ENCODE assay signal across 8 cellular contexts in the genomic region with DNA sequence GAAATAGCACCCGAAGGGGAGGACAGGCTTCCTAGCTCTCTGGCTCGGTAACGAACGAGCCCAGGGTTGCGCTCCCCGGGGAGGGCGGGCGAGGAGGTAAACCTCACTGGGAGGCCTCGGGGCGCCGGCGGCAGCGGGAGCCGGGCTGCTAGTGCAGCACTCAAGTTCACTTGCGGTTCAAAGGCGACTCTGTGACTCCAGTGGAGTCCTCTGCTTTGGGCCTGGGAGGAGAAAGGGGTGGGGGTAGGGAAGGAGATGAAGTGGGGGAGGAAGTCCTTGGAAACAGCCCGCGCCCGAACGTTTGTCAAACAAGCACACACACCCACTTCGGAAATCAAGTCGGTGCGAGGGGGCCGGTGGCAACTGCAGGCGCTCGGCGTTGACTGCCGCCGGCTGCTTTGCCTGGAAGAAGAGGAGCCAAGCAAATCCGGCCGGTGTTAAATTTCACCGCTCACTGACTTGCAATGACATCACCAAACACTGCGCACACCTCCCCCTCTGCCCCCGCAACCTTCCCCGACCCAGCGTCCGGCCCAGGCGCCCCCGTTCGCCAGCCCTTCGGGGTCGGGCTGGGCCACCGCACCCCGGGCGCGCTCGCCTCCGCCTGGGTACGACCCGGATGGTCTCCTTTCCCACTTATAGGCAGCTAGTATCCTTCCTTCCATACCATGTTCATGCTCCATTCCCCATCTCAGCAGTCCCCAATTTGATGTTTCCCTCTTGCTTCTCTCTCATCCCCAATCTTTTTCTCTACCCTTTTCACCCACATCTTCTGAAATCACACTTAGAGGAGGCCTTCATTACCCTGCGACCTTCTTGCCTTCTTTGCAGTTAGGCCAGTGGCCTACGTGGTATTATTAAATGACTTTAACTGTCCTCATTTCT. TPM values are rescaled to one million over a fixed set of nuclear protein-coding genes. Genes with fewer than 3 reads are reported as not detected.
A peak's percentile ranks its signal among the peaks of the same experiment; 100 is the strongest.
DNase-seq lines count a peak whose midpoint lies in the region; ATAC-seq and TF ChIP-seq lines count a peak whose summit lies in the region.

A gene (minus strand): TSS at position 202 of the 885 bp plus-strand sequence. CDS start 376 bp downstream, outside the sequence.

- peaks cover 8% of the 10 kb centered on the region; the same call in 1 of the 2 replicates for H3K9me3 ChIP-seq in AG04450 (ENCODE audit: control insufficient read depth, insufficient read depth, low read length)

- peaks cover 26% of the 10 kb centered on the region for H3K4me1 Mint-ChIP-seq in nephron progenitor cell

- H3K27me3 ChIP-seq in AG04450 (ENCODE audit: control insufficient read depth, insufficient read depth, low read length): no peaks in the 10 kb centered on the region

- H3K4me3 Mint-ChIP-seq in nephron progenitor cell: peak within 1 kb of the TSS; percentile 87

- peaks cover 78% of the 10 kb centered on the region for H3K27me3 Mint-ChIP-seq in nephron progenitor cell (ENCODE audit: low read depth, poor library complexity)

- no peak for TF ChIP-seq CTCF in AG04450 (IDR thresholded peaks at IDR 0.05; ENCODE audit: low read depth, low read length)
- no peak for TF ChIP-seq CTCF in foreskin fibroblast (IDR thresholded peaks at IDR 0.05; ENCODE audit: low read depth, low read length)
- TF ChIP-seq CTCF in nephron progenitor cell (IDR thresholded peaks at IDR 0.05): no peak

- H3K36me3 Mint-ChIP-seq in nephron progenitor cell (ENCODE audit: low read depth): no peaks in the 10 kb centered on the region

- POLR2A ChIA-PET in AG04450 (lab: Yijun Ruan, JAX): interaction anchor here (0.5 kb wide), 1 partner anchor 269 kb away, joined by 3 read pairs; no protein-coding TSS in a partner anchor

- no peaks in the 10 kb centered on the region for H3K9me3 Mint-ChIP-seq in nephron progenitor cell

- DNase-seq in AG04450 (ENCODE audit: low read depth, low spot score) (peak; percentile 56), SK-N-DZ (ENCODE audit: low spot score) (peak; percentile 21), foreskin fibroblast (peak; percentile 47 to 78), nephron progenitor cell (peak; percentile 79)

- peak within 1 kb of the TSS; percentile 70 for H3K27ac ChIP-seq in AG04450 (ENCODE audit: low read depth, low read length)

- ATAC-seq in GM19372 (IDR thresholded peaks at IDR 0.05; ENCODE audit: low read depth, unreplicated experiment) (peak; percentile 59), HG02885 (IDR thresholded peaks at IDR 0.05; ENCODE audit: poor library complexity, unreplicated experiment) (no peak), HG03378 (IDR thresholded peaks at IDR 0.05; ENCODE audit: unreplicated experiment) (no peak), GM18517 (IDR thresholded peaks at IDR 0.05; ENCODE audit: unreplicated experiment) (no peak)

- H3K27ac Mint-ChIP-seq in nephron progenitor cell: peak within 1 kb of the TSS; percentile 1

- peak within 1 kb of the TSS; percentile 56 for H3K4me3 ChIP-seq in AG04450 (ENCODE audit: low read depth, low read length)
- H3K4me3 ChIP-seq in foreskin fibroblast (ENCODE audit: low read depth in 1 of 2, low read length in 2 of 2): peak within 1 kb of the TSS; percentile 36 to 51

- CTCF ChIA-PET in AG04450 (lab: Charles Lee): no interaction called here

RNA-seq across cellular contexts. Expression of the gene that starts here (rescaled TPM):
- 2.2 and 3.1 TPM in 2 replicates for polyA plus RNA-seq in AG04450 (2011; rRNA removed)
- 8.8 and 12.9 TPM in 2 replicates for polyA minus RNA-seq in AG04450 (2011; rRNA and poly(A)+ RNA removed)
- 0.14 TPM in 1 of 2 replicates, not detected in the other for polyA plus RNA-seq in SK-N-DZ (2014; cell fraction: cytosol; rRNA removed)
- 0.18 and 0.51 TPM in 2 replicates for polyA plus RNA-seq in SK-N-DZ (2014; cell fraction: nucleus; rRNA removed)

Comparison
In these comparisons a context has a peak if more than half of its experiments do, and no peak if none do; other contexts are left out.
1. DNase-seq: peak in every context shown above with its lines; median percentile 79 in nephron progenitor cell; 62 in foreskin fibroblast; 56 in AG04450; 21 in SK-N-DZ.